Comparison of ENCODE assay signal across 8 cellular contexts in the genomic region with DNA sequence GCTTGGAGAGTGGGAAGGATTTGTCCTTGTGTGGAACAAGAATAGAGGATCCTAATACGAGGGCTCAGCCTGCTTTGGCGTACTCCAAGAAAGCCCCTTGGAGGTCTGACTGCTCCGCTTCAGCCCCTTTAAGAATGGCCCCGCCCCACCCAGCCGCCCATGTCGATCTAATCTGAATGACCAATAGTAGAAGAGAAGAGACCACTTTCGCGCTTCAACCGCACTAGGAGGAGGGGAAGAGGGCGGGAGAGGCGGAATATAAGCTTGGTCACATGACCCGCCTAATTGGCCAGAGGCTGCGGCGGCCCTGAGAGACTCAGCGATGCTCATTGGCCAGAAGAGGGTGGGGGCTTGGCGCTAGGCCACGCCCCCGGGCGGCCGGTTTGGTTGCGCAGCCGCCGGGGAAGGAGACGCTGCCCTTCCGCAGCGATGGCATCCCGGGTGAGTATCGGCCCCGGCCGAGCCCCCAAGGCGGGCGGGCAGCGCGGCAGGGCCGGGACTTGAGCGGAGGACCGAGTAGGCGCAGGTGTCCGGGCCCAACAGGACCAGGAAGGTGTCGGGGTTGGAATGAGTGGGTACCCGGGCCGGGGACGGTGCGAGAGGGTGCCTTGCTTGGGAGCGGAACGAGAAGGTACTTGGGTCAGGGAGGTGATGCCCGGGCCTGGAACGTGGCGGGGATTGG. TPM values are rescaled to one million over a fixed set of nuclear protein-coding genes. Genes with fewer than 3 reads are reported as not detected.
DNase-seq lines count a peak whose midpoint lies in the region; ATAC-seq, FAIRE-seq and TF ChIP-seq lines count a peak whose summit lies in the region.

A gene with protein sequence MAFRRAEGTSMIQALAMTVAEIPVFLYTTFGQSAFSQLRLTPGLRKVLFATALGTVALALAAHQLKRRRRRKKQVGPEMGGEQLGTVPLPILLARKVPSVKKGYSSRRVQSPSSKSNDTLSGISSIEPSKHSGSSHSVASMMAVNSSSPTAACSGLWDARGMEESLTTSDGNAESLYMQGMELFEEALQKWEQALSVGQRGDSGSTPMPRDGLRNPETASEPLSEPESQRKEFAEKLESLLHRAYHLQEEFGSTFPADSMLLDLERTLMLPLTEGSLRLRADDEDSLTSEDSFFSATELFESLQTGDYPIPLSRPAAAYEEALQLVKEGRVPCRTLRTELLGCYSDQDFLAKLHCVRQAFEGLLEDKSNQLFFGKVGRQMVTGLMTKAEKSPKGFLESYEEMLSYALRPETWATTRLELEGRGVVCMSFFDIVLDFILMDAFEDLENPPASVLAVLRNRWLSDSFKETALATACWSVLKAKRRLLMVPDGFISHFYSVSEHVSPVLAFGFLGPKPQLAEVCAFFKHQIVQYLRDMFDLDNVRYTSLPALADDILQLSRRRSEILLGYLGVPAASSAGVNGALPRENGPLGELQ (plus strand): TSS at position 386 of the 682 bp plus-strand sequence. CDS start 3,969 bp downstream, outside the sequence.

- H2AFZ ChIP-seq in H1 (ENCODE audit: low read length) = no peak within 1 kb of the TSS
- H2AFZ ChIP-seq in mesenchymal stem cell (ENCODE audit: low read depth, low read length) = peak within 1 kb of the TSS; percentile 90

- H3K18ac ChIP-seq in H1 (ENCODE audit: extremely low read depth, low read length) (no peak within 1 kb of the TSS; the same call in 1 of the 2 replicates), mesenchymal stem cell (ENCODE audit: low read depth in 1 of 2, low read length in 2 of 2) (peak within 1 kb of the TSS in 1 of 2 experiments; percentile 63)

- 0 out of 3 replicates have a peak, but pooled peaks of 1 of the 2 experiments have one; percentile 55 for TF ChIP-seq EP300 in H1 (IDR thresholded peaks at IDR 0.05; ENCODE audit: borderline replicate concordance in 1 of 2, low read depth in 2 of 2, low read length in 2 of 2)

- peak in 1 of 2 experiments; percentile 85; a peak in 2 of 3 replicates for TF ChIP-seq POLR2A in H1 (IDR thresholded peaks at IDR 0.05; ENCODE audit: control extremely low read depth in 1 of 2, low read depth in 2 of 2, low read length in 2 of 2)

- H3K79me1 ChIP-seq in H1 (ENCODE audit: low read depth, low read length) = peaks cover 7% of the 10 kb centered on the region
- peaks cover 21% of the 10 kb centered on the region for H3K79me1 ChIP-seq in mesenchymal stem cell (replicated peaks; ENCODE audit: low read length, poor library complexity, severe bottlenecking)

- H3K27me3 ChIP-seq in H1 (replicated peaks in 1 of 4; ENCODE audit: control insufficient read depth in 3 of 4, extremely low read depth in 1 of 4, insufficient read depth in 3 of 4, low read length in 3 of 4) (no peaks in the 10 kb centered on the region), mesenchymal stem cell (ENCODE audit: control insufficient read depth in 1 of 2, insufficient read depth in 1 of 2, low read length in 2 of 2) (no peaks in the 10 kb centered on the region)

- no peak within 1 kb of the TSS for H2AK5ac ChIP-seq in H1 (ENCODE audit: low read depth, low read length)
- no peak within 1 kb of the TSS for H2AK5ac ChIP-seq in mesenchymal stem cell (ENCODE audit: low read length, severe bottlenecking)

- POLR2A ChIA-PET in H1 (lab: Charles Lee; ENCODE audit: partially characterized antibody) = interaction anchor here (0.6 to 1.1 kb wide), 6 partner anchors 14 to 476 kb away, joined by 3 to 7 read pairs (median 4); no protein-coding TSS in a partner anchor

- H3K4me1 ChIP-seq in H1 (replicated peaks in 1 of 4; ENCODE audit: control insufficient read depth in 3 of 4, insufficient read depth in 4 of 4, low read length in 3 of 4) (peaks cover 0 to 10% (median 5%) of the 10 kb centered on the region in 4 experiments; a peak in 5 of 7 replicates), mesenchymal stem cell (ENCODE audit: control insufficient read depth, insufficient read depth, low read depth, low read length) (peaks cover 17% of the 10 kb centered on the region)

- H2BK20ac ChIP-seq in H1 (ENCODE audit: low read length) = no peak within 1 kb of the TSS

- WGBS in H1 (ENCODE audit: extremely low coverage in 1 of 2, insufficient coverage in 1 of 2, insufficient read length in 1 of 2, insufficient replicate concordance in 2 of 2, low coverage in 1 of 2, low lambda C conversion rate in 2 of 2, missing lambda C conversion rate in 1 of 2), 2 experiments = 2% methylated on average over 38 of the region's 49 CpGs; no CpG with 5 or more reads in 1 of the 2 experiments
- under 1% methylated on average over 47 of the region's 49 CpGs for WGBS in mesenchymal stem cell

- no peak for TF ChIP-seq RAD21 in H1 (IDR thresholded peaks at IDR 0.05 in 1 of 2, conservative IDR thresholded peaks at IDR 0.05 in 1 of 2; ENCODE audit: low read depth in 2 of 2, low read length in 2 of 2)

- H3K27ac ChIP-seq in H1 (ENCODE audit: low read depth, low read length) (no peak within 1 kb of the TSS), mesenchymal stem cell (ENCODE audit: low read length, poor library complexity, severe bottlenecking) (no peak within 1 kb of the TSS)

- H3K23ac ChIP-seq in H1 (ENCODE audit: insufficient read length) = no peak within 1 kb of the TSS
- peak within 1 kb of the TSS in 1 of 2 experiments; percentile 85 for H3K23ac ChIP-seq in mesenchymal stem cell (ENCODE audit: low read length in 2 of 2)

- DNase-seq in COLO668 (lab: John Stamatoyannopoulos, UW; ENCODE audit: unreplicated experiment) (peak; percentile 98), HT1080 (ENCODE audit: low read depth) (peak; percentile 99), NOMO-1 treated with DMSO at 0.1 percent for 48 hours (lab: John Stamatoyannopoulos, UW; ENCODE audit: unreplicated experiment) (peak; percentile 99), H1 (ENCODE audit: low read depth in 1 of 2, low spot score in 2 of 2) (peak; percentile 90 to 95), mesenchymal stem cell (peak; percentile 99)
- DNase-seq in activated CD8-positive, alpha-beta memory T cell treated with anti-CD3 and anti-CD28 coated beads for 48 hours (ENCODE audit: low read depth in 2 of 3, low spot score in 2 of 3) = peak; percentile 76 to 92 (median 79)
- DNase-seq in stimulated activated CD8-positive, alpha-beta memory T cell treated with anti-CD3 and anti-CD28 coated beads, Interleukin-12 subunit alpha, Interleukin-12 subunit beta, amount 100 ng/mL, for 4 hours (ENCODE audit: low read depth) = peak; percentile 85

- no peak within 1 kb of the TSS; the same call in 1 of the 2 replicates for H2BK5ac ChIP-seq in H1 (ENCODE audit: low read depth, low read length)
- H2BK5ac ChIP-seq in mesenchymal stem cell (ENCODE audit: low read depth, low read length, poor library complexity, severe bottlenecking) = no peak within 1 kb of the TSS

- TF ChIP-seq CTCF in H1 (IDR thresholded peaks at IDR 0.05; ENCODE audit: control extremely low read depth in 1 of 3, insufficient read depth in 1 of 3, low read depth in 1 of 3, low read length in 3 of 3) = peak in 1 of 3 experiments; percentile 8; a peak in 1 of 4 replicates

- H3K36me3 ChIP-seq in H1 (ENCODE audit: control insufficient read depth in 2 of 4, insufficient read depth in 4 of 4, low read length in 3 of 4) (peaks cover 0 to 3% (median 1%) of the 10 kb centered on the region in 4 experiments; a peak in 3 of 8 replicates), mesenchymal stem cell (ENCODE audit: control insufficient read depth in 1 of 2, insufficient read depth in 2 of 2, low read depth in 1 of 2, low read length in 2 of 2) (peaks cover 4 to 13% of the 10 kb centered on the region in 2 experiments)

- H4K91ac ChIP-seq in H1 (replicated peaks; ENCODE audit: insufficient read length, low read length) (no peak within 1 kb of the TSS), mesenchymal stem cell (ENCODE audit: low read length) (no peak within 1 kb of the TSS)

- peak within 1 kb of the TSS; percentile 78 to 89 for H3K4me2 ChIP-seq in H1 (ENCODE audit: insufficient read depth in 1 of 2, low read depth in 2 of 2, low read length in 2 of 2)
- peak within 1 kb of the TSS; percentile 91 for H3K4me2 ChIP-seq in mesenchymal stem cell (ENCODE audit: low read length, poor library complexity, severe bottlenecking)

- H3K79me2 ChIP-seq in H1 (ENCODE audit: control insufficient read depth in 1 of 2, insufficient read depth in 2 of 2, low read length in 2 of 2) = peaks cover 0 to 23% of the 10 kb centered on the region in 2 experiments; a peak in 2 of 4 replicates

- H3K23me2 ChIP-seq in H1 (ENCODE audit: low read depth, low read length) = peaks cover 7% of the 10 kb centered on the region

- H3K56ac ChIP-seq in H1 (replicated peaks; ENCODE audit: insufficient read length, low read depth, low read length) = peak within 1 kb of the TSS; percentile 30

- no peak within 1 kb of the TSS for H3K14ac ChIP-seq in H1 (ENCODE audit: insufficient read length)
- H3K14ac ChIP-seq in mesenchymal stem cell (ENCODE audit: low read length in 2 of 2) = peak within 1 kb of the TSS in 1 of 2 experiments; percentile 99

- H3K4ac ChIP-seq in H1 (replicated peaks; ENCODE audit: insufficient read length, low read depth, low read length) (peak within 1 kb of the TSS; percentile 66), mesenchymal stem cell (ENCODE audit: low read depth in 1 of 2, low read length in 2 of 2) (peak within 1 kb of the TSS; percentile 48 to 67)

- H2BK12ac ChIP-seq in H1 (ENCODE audit: low read depth, low read length) (no peak within 1 kb of the TSS), mesenchymal stem cell (ENCODE audit: low read length in 2 of 2) (peak within 1 kb of the TSS in 1 of 2 experiments; percentile 78)

- peak; percentile 93 for ATAC-seq in GM21360 (IDR thresholded peaks at IDR 0.05; ENCODE audit: unreplicated experiment)

- peak; percentile 60 for FAIRE-seq in H1 (lab: Jason Lieb, UNC)

- peak within 1 kb of the TSS; percentile 5 for H4K5ac ChIP-seq in H1 (ENCODE audit: insufficient read length, low read depth, low read length)

- CTCF ChIA-PET in H1 (lab: Charles Lee; ENCODE audit: partially characterized antibody) = interaction anchor here (1.3 to 1.6 kb wide), 2 partner anchors 26 to 29 kb away, joined by 3 to 7 read pairs; no protein-coding TSS in a partner anchor

- peaks cover 0 to 5% of the 10 kb centered on the region in 2 experiments for H4K20me1 ChIP-seq in H1 (replicated peaks in 1 of 2; ENCODE audit: control insufficient read depth in 1 of 2, insufficient read depth in 2 of 2, low read length in 2 of 2)

- H3K9ac ChIP-seq in H1 (replicated peaks in 1 of 4; ENCODE audit: extremely low read depth in 1 of 4, low read depth in 3 of 4, low read length in 3 of 4) (peak within 1 kb of the TSS; percentile 51 to 65 (median 63)), mesenchymal stem cell (ENCODE audit: low read length) (peak within 1 kb of the TSS; percentile 91)

- H2BK15ac ChIP-seq in H1 (ENCODE audit: low read length) (0 out of 2 replicates have a peak within 1 kb of the TSS, but pooled peaks have one; percentile 46), mesenchymal stem cell (ENCODE audit: low read depth, poor library complexity, severe bottlenecking) (no peak within 1 kb of the TSS)

- H3K9me3 ChIP-seq in H1 (ENCODE audit: insufficient read depth in 2 of 2, low read depth in 1 of 2, low read length in 1 of 2) (no peaks in the 10 kb centered on the region), mesenchymal stem cell (ENCODE audit: control insufficient read depth, low read length) (no peaks in the 10 kb centered on the region)

- H2BK120ac ChIP-seq in H1 (replicated peaks; ENCODE audit: low read depth, low read length) (no peak within 1 kb of the TSS), mesenchymal stem cell (ENCODE audit: low read depth, low read length) (no peak within 1 kb of the TSS)

- H4K8ac ChIP-seq in H1 (ENCODE audit: extremely low read depth, insufficient read depth, low read length) (peak within 1 kb of the TSS; percentile 1; the same call in 1 of the 2 replicates), mesenchymal stem cell (ENCODE audit: low read length) (peak within 1 kb of the TSS; percentile 79)

- H3K4me3 ChIP-seq in H1 (ENCODE audit: extremely low read depth in 1 of 4, insufficient read depth in 2 of 4, low read depth in 3 of 4, low read length in 4 of 4) (peak within 1 kb of the TSS; percentile 87 to 97 (median 90)), mesenchymal stem cell (ENCODE audit: insufficient read depth in 1 of 2, low read depth in 1 of 2, low read length in 2 of 2) (peak within 1 kb of the TSS; percentile 72 to 92)

RNA-seq across cellular contexts. Expression of the gene that starts here (rescaled TPM):
- total RNA-seq in HT1080 (2014; rRNA removed; shearing (Covaris generic)) = 12.8 and 13.7 TPM in 2 replicates
- 7.3 and 10.8 TPM in 2 replicates for polyA plus RNA-seq in HT1080 (2015; cell fraction: cytosol; rRNA removed)
- 61.4 and 62.0 TPM in 2 replicates for polyA plus RNA-seq in HT1080 (2015; cell fraction: nucleus; rRNA removed)
- 30.9 and 39.0 TPM in 2 replicates for total RNA-seq in H1 (2021; fragmentation: NEBNext Ultra II Directional; extraction: Animal tissue kit (Norgen Biotek cat#: 25700))
- polyA plus RNA-seq in H1 (2011; rRNA removed) = 24.6 and 36.6 TPM in 2 replicates
- 31.0 TPM for polyA plus RNA-seq in H1 (2011; cell fraction: cytosol; rRNA removed)
- 271 TPM for polyA plus RNA-seq in H1 (2011; cell fraction: nucleus; rRNA removed)
- 23.6 to 37.7 TPM (median 30.3 TPM) in 4 replicates for polyA plus RNA-seq in H1 (2012, experiment 1 of 2)
- polyA plus RNA-seq in H1 (2012, experiment 2 of 2) = 23.7 TPM
- polyA plus RNA-seq in H1 (2013, experiment 1 of 2) = 18.7 TPM
- polyA plus RNA-seq in H1 (2013, experiment 2 of 2) = 16.5 TPM
- polyA minus RNA-seq in H1 (2011; rRNA and poly(A)+ RNA removed) = 11.5 and 21.2 TPM in 2 replicates
- 8.1 TPM for polyA minus RNA-seq in H1 (2011; cell fraction: cytosol; rRNA and poly(A)+ RNA removed)
- polyA minus RNA-seq in H1 (2011; cell fraction: nucleus; rRNA and poly(A)+ RNA removed) = 51.4 TPM
- 8.5 TPM for polyA plus RNA-seq in mesenchymal stem cell (2013, experiment 1 of 2)
- 8.1 TPM for polyA plus RNA-seq in mesenchymal stem cell (2013, experiment 2 of 2)
